ENCODE assay signal across 18 cellular contexts in genomic region chr13:103876571-103876970, GRCh38.
DNase-seq lines count a peak whose midpoint lies in the region; ATAC-seq and TF ChIP-seq lines count a peak whose summit lies in the region.
"Had no signal": no experiment of that assay in that cellular context is flagged by ENCODE, and none has a peak within 500 bp of the region (broad histone marks: within the 10 kb centered on the region; RNA-seq: fewer than 3 reads in every experiment).

No MANE protein-coding gene starts in this region.

- no peak for ATAC-seq in HG03280 (IDR thresholded peaks at IDR 0.05; ENCODE audit: unreplicated experiment)

- peak; percentile 3 for DNase-seq in DMS53 (lab: John Stamatoyannopoulos, UW)
- no peak for DNase-seq in DMS53 treated with DMSO at 0.1 percent for 48 hours (lab: John Stamatoyannopoulos, UW; ENCODE audit: unreplicated experiment)
- peak; percentile 24 for DNase-seq in RPMI7951 (ENCODE audit: low read depth)
- DNase-seq in epithelial cell of esophagus (ENCODE audit: low read depth) = peak; percentile 10
- DNase-seq in DMS 273 (lab: John Stamatoyannopoulos, UW; ENCODE audit: unreplicated experiment) = no peak
- no peak for DNase-seq in T1000 (lab: John Stamatoyannopoulos, UW)
- no peak for DNase-seq in islet precursor cell
- DNase-seq: Calu3; CD4-positive, alpha-beta T cell; MV-4-11; NCI-H2107; NCI-H345; NCI-H69; NK-92 treated with Interleukin-12 subunit alpha and Interleukin-12 subunit beta, amount 100 ng/mL, for 24 hours; OCI-M1 had no signal

- H3K4me3 ChIP-seq in epithelial cell of esophagus (ENCODE audit: low read length) = no peak overlapping the region
- H3K4me3 ChIP-seq: HAP-1, SJSA1 had no signal

- no peak for TF ChIP-seq CTCF in epithelial cell of esophagus (IDR thresholded peaks at IDR 0.05; ENCODE audit: insufficient read depth, low read depth, low read length, missing control alignments)

Comparison
In these comparisons a context has a peak if more than half of its experiments do, and no peak if none do; other contexts are left out.
1. DNase-seq: peak in DMS53 (single experiment), RPMI7951 (single experiment) and epithelial cell of esophagus (single experiment); none in DMS53 treated with DMSO at 0.1 percent for 48 hours (single experiment), DMS 273 (single experiment), T1000 (single experiment) and islet precursor cell (single experiment).